In the genomic region with DNA sequence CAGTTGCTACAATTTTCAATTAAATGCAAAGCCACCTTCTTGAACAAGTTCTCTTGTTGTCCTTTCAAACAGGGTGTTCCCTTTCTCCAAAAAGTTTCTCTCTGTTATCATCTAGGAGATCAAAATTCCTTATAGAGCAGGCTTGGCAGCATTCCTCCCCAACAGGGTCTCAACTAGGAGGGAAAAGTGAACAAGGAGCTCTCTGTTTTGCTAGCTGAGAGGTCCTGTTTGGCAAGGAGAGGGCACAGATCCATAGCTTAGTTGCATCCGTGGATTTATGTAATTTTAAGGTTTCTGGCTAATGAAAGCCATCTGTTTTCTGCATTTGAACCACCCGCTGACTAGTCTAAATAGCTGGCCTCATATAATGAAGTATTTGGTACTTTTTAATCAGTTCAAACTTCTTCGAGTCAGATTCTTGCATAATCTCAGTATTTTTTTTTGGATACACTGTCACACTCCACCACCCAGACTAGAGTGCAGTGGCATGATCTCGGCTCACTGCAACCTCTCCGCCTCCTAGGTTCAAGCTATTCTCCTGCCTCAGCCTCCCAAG, we compare ENCODE assay signal across 1 cellular context.
TF ChIP-seq lines count a peak whose summit lies in the region.

No MANE protein-coding gene starts in this region.

TF ChIP-seq in SK-N-SH, 30 proteins besides CTCF, POLR2A, EP300 and RAD21 (continued from another document):
- TF ChIP-seq, protein P1, sequence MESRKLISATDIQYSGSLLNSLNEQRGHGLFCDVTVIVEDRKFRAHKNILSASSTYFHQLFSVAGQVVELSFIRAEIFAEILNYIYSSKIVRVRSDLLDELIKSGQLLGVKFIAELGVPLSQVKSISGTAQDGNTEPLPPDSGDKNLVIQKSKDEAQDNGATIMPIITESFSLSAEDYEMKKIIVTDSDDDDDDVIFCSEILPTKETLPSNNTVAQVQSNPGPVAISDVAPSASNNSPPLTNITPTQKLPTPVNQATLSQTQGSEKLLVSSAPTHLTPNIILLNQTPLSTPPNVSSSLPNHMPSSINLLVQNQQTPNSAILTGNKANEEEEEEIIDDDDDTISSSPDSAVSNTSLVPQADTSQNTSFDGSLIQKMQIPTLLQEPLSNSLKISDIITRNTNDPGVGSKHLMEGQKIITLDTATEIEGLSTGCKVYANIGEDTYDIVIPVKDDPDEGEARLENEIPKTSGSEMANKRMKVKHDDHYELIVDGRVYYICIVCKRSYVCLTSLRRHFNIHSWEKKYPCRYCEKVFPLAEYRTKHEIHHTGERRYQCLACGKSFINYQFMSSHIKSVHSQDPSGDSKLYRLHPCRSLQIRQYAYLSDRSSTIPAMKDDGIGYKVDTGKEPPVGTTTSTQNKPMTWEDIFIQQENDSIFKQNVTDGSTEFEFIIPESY (IDR thresholded peaks at IDR 0.05; ENCODE audit: borderline replicate concordance, low read depth): no peak
